Comparison of ENCODE assay signal across 10 cellular contexts in genomic region chr2:161124186-161124585, GRCh38. TPM values are rescaled to one million over a fixed set of nuclear protein-coding genes. Genes with fewer than 3 reads are reported as not detected.
DNase-seq lines count a peak whose midpoint lies in the region; ATAC-seq and TF ChIP-seq lines count a peak whose summit lies in the region.
"Had no signal": no experiment of that assay in that cellular context is flagged by ENCODE, and none has a peak within 500 bp of the region (broad histone marks: within the 10 kb centered on the region; RNA-seq: fewer than 3 reads in every experiment).

No MANE protein-coding gene starts in this region.

- H3K9me2 ChIP-seq in GM23248 (ENCODE audit: insufficient read depth) = no peaks in the 10 kb centered on the region

- ATAC-seq in RWPE2 (ENCODE audit: low read depth) = no peak
- peak; percentile 30 for ATAC-seq in left lung

- H3K4me3 ChIP-seq in ACC112 (ENCODE audit: low read depth, low read length) (no peak overlapping the region), GM23248 (no peak overlapping the region), RWPE2 (ENCODE audit: severe bottlenecking) (no peak overlapping the region), left lung (no peak overlapping the region), lower leg skin (ENCODE audit: low read depth, poor library complexity, severe bottlenecking) (no peak overlapping the region)
- no peak overlapping the region for H3K4me3 ChIP-seq in effector memory CD4-positive, alpha-beta T cell (ENCODE audit: insufficient read depth, low read depth, low read length, poor library complexity, severe bottlenecking)

- H4K20me1 ChIP-seq in GM23248 (ENCODE audit: insufficient read depth) = no peaks in the 10 kb centered on the region

- no peaks in the 10 kb centered on the region for H3K36me3 ChIP-seq in ACC112 (ENCODE audit: insufficient read depth, low read length)
- H3K36me3 ChIP-seq in GM23248 (ENCODE audit: low read depth) = no peaks in the 10 kb centered on the region
- H3K36me3 ChIP-seq in RWPE2 (ENCODE audit: low read depth) = no peaks in the 10 kb centered on the region
- no peaks in the 10 kb centered on the region for H3K36me3 ChIP-seq in left lung
- H3K36me3 ChIP-seq in effector memory CD4-positive, alpha-beta T cell (ENCODE audit: control insufficient read depth, insufficient read depth, low read length) = no peaks in the 10 kb centered on the region

- WGBS in GM23248 (ENCODE audit: low coverage in 1 of 2, low lambda C conversion rate in 2 of 2, missing lambda C conversion rate in 2 of 2), 2 experiments = 92 to 97% methylated on average over 2 of the region's 2 CpGs
- 66 to 83% methylated on average over 2 of the region's 2 CpGs for WGBS in lower leg skin, 2 donors

- peaks cover 33% of the 10 kb centered on the region for H3F3A ChIP-seq in GM23248 (ENCODE audit: insufficient read depth)

- DNase-seq in GM23248 (no peak), RWPE2 (ENCODE audit: low spot score) (no peak), left lung (no peak), lower leg skin (ENCODE audit: low spot score in 2 of 2) (no peak)
- DNase-seq in activated naive CD4-positive, alpha-beta T cell (lab: John Stamatoyannopoulos, UW) = no peak
- DNase-seq in effector memory CD4-positive, alpha-beta T cell = no peak
- DNase-seq in activated CD4-positive, CD25-positive, alpha-beta regulatory T cell treated with anti-CD3 and anti-CD28 coated beads, Interleukin-2, amount 50 U/mL, for 72 hours = no peak
- DNase-seq: activated naive CD8-positive, alpha-beta T cell treated with anti-CD3 and anti-CD28 coated beads, Interleukin-2, amount 10 ng/mL, durations not matched to agents 7 days and 5 days; NCI-H1105 treated with DMSO at 0.1 percent for 48 hours had no signal

- H2AFZ ChIP-seq in ACC112 (ENCODE audit: low read length, unreplicated experiment) (peak overlapping the region; percentile 8), GM23248 (peak overlapping the region; percentile 69)

- intact Hi-C loops in left lung (cut with DNase I) (no loop called here), lower leg skin (cut with DNase I; ENCODE audit: low total_unique reads) (no loop called here)

- H3K4me2 ChIP-seq in GM23248 (ENCODE audit: unreplicated experiment) = peak overlapping the region; percentile 76

- H3K27me3 ChIP-seq in ACC112 (ENCODE audit: insufficient read depth, low read length) (no peaks in the 10 kb centered on the region), GM23248 (replicated peaks; ENCODE audit: insufficient read depth) (no peaks in the 10 kb centered on the region), RWPE2 (ENCODE audit: insufficient read depth, poor library complexity, severe bottlenecking) (no peaks in the 10 kb centered on the region), left lung (no peaks in the 10 kb centered on the region)
- no peaks in the 10 kb centered on the region for H3K27me3 ChIP-seq in effector memory CD4-positive, alpha-beta T cell (replicated peaks; ENCODE audit: control insufficient read depth, insufficient read depth, low read length, poor library complexity, severe bottlenecking)

- H3K79me2 ChIP-seq in ACC112 (ENCODE audit: control insufficient read depth, insufficient read depth, low read length, unreplicated experiment) = no peaks in the 10 kb centered on the region
- no peaks in the 10 kb centered on the region for H3K79me2 ChIP-seq in GM23248 (ENCODE audit: insufficient read depth)

- H3K9me3 ChIP-seq in GM23248 (ENCODE audit: low read depth) (no peaks in the 10 kb centered on the region), RWPE2 (ENCODE audit: severe bottlenecking) (no peaks in the 10 kb centered on the region), left lung (no peaks in the 10 kb centered on the region)
- H3K9me3 ChIP-seq in effector memory CD4-positive, alpha-beta T cell (ENCODE audit: control insufficient read depth, low read length) = no peaks in the 10 kb centered on the region

- no peak overlapping the region for H3K9ac ChIP-seq in GM23248

- peak overlapping the region; percentile 93 for H3K27ac ChIP-seq in ACC112 (ENCODE audit: low read depth, low read length)
- H3K27ac ChIP-seq in GM23248 = peak overlapping the region; percentile 74
- H3K27ac ChIP-seq in RWPE2 (ENCODE audit: poor library complexity, severe bottlenecking) = peak overlapping the region; percentile 95
- peak overlapping the region in 1 of 2 donors; percentile 77 for H3K27ac ChIP-seq in left lung
- H3K27ac ChIP-seq in effector memory CD4-positive, alpha-beta T cell (ENCODE audit: insufficient read depth, low read length, poor library complexity, severe bottlenecking) = no peak overlapping the region

- in situ Hi-C loops in GM23248 (cut with MboI) = no loop called here

- H3K4me1 ChIP-seq in ACC112 (ENCODE audit: control insufficient read depth, insufficient read depth, low read length, unreplicated experiment) (peaks cover 27% of the 10 kb centered on the region), GM23248 (ENCODE audit: insufficient read depth) (peaks cover 27% of the 10 kb centered on the region), RWPE2 (ENCODE audit: insufficient read depth, poor library complexity, severe bottlenecking) (peaks cover 35% of the 10 kb centered on the region), left lung (peaks cover 12 to 27% of the 10 kb centered on the region in 2 donors)
- no peaks in the 10 kb centered on the region for H3K4me1 ChIP-seq in effector memory CD4-positive, alpha-beta T cell (ENCODE audit: control insufficient read depth, insufficient read depth, low read length, poor library complexity, severe bottlenecking)

- TF ChIP-seq CTCF in RWPE2 (IDR thresholded peaks at IDR 0.05; ENCODE audit: poor library complexity, severe bottlenecking) (no peak), left lung (IDR thresholded peaks at IDR 0.05) (no peak), lower leg skin (IDR thresholded peaks at IDR 0.05) (no peak)

- TF ChIP-seq POLR2A in lower leg skin (IDR thresholded peaks at IDR 0.05) = no peak

RNA-seq across cellular contexts. Expression of gene TANK, which starts 36.0 kb away (rescaled TPM):
- total RNA-seq in GM23248 (2014; rRNA removed; shearing (Covaris generic)) = 60.4 and 69.4 TPM in 2 replicates
- polyA plus RNA-seq in GM23248 (2016; fragmentation: Nextera tagmentation; extraction: Ambion mirVana) = 84.4 and 87.1 TPM in 2 replicates
- total RNA-seq in left lung (10 to 100 TPM; 53.7 to 75.7 TPM), lower leg skin (10 to 100 TPM; 81.6 to 89.8 (median 88.0) TPM)
